ENCODE assay signal across 8 cellular contexts in the genomic region with DNA sequence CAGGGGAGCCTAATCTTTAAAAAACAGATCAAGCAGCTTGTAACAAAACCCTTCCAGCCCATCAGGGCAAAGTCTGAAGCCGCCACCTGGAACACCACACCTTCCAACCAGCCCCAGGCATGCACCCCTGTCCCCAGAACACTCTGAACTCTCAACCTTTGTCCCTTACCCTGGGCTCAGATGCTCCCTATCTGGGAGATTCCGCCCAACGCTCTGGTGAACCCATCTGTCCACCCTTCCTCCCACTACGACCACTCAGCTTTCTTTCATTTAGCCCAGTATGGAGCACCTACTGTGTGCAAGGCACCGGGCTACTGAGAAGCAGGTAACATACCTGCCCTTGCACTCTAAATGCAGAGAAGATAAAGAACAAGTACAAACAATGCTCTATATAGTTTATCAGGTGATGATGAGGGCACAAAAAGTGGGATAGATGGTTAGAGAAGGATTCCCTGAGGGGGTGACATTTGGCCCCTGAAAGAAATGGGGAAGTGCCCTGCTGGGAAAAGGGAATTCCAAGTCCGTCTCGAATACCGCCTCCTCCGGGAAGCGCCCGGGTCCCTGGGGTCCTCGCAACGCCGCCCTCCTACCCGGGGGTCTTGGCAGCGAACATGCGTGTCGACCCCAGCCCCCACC. TPM values are rescaled to one million over a fixed set of nuclear protein-coding genes. Genes with fewer than 3 reads are reported as not detected.
DNase-seq lines count a peak whose midpoint lies in the region; ATAC-seq and TF ChIP-seq lines count a peak whose summit lies in the region.

No MANE protein-coding gene starts in this region.

- H3K79me1 ChIP-seq in trophoblast cell (ENCODE audit: low read length) = peaks cover 3% of the 10 kb centered on the region

- H3K4me1 ChIP-seq in OCI-LY3 (ENCODE audit: low read length) (peaks cover 13% of the 10 kb centered on the region), esophagus muscularis mucosa (peaks cover 14 to 41% (median 24%) of the 10 kb centered on the region in 4 donors), trophoblast cell (ENCODE audit: control insufficient read depth in 1 of 2, insufficient read depth in 2 of 2, low read length in 2 of 2) (peaks cover 5% of the 10 kb centered on the region in 2 experiments)

- H2BK5ac ChIP-seq in trophoblast cell (ENCODE audit: low read depth, low read length, poor library complexity) = no peak overlapping the region

- H3K36me3 ChIP-seq in OCI-LY3 (replicated peaks; ENCODE audit: low read depth, low read length) (no peaks in the 10 kb centered on the region), esophagus muscularis mucosa (peaks cover 0 to 4% (median 0%) of the 10 kb centered on the region in 4 donors), trophoblast cell (ENCODE audit: control insufficient read depth in 1 of 2, insufficient read depth in 2 of 2, low read length in 2 of 2) (no peaks in the 10 kb centered on the region)

- TF ChIP-seq POLR2A in esophagus muscularis mucosa (IDR thresholded peaks at IDR 0.05; ENCODE audit: low read depth) = no peak

- H3K79me2 ChIP-seq in OCI-LY3 (ENCODE audit: low read length) (0 out of 2 replicates have a peak, but pooled peaks cover 6% of the 10 kb centered on the region), trophoblast cell (ENCODE audit: control insufficient read depth, insufficient read depth, low read length, poor library complexity) (no peaks in the 10 kb centered on the region)

- no peak overlapping the region for H2AK5ac ChIP-seq in trophoblast cell (ENCODE audit: low read length)

- ATAC-seq in HG02588 (IDR thresholded peaks at IDR 0.05; ENCODE audit: unreplicated experiment) = no peak
- ATAC-seq in HG02840 (IDR thresholded peaks at IDR 0.05; ENCODE audit: low FRiP score, unreplicated experiment) = no peak

- no peaks in the 10 kb centered on the region for H4K20me1 ChIP-seq in OCI-LY3 (ENCODE audit: insufficient read depth, low read length)

- no peak overlapping the region for H2BK12ac ChIP-seq in trophoblast cell (ENCODE audit: low read length)

- H3K9me3 ChIP-seq in OCI-LY3 (ENCODE audit: insufficient read depth, low read length) (no peaks in the 10 kb centered on the region), esophagus muscularis mucosa (no peaks in the 10 kb centered on the region), trophoblast cell (ENCODE audit: insufficient read depth, low read depth, low read length) (peaks cover 4% of the 10 kb centered on the region)

- intact Hi-C loops in esophagus muscularis mucosa (cut with DNase I) = no loop called here

- peak overlapping the region; percentile 70 for H3K18ac ChIP-seq in trophoblast cell (ENCODE audit: low read length)

- no peak overlapping the region for H4K91ac ChIP-seq in trophoblast cell (ENCODE audit: low read depth, low read length)

- H2BK120ac ChIP-seq in trophoblast cell (ENCODE audit: insufficient read depth, low read length, poor library complexity) = no peak overlapping the region

- no peak for TF ChIP-seq EP300 in esophagus muscularis mucosa (IDR thresholded peaks at IDR 0.05)

- no peak overlapping the region for H4K12ac ChIP-seq in trophoblast cell (ENCODE audit: low read depth, low read length)

- H3K4me2 ChIP-seq in OCI-LY3 (ENCODE audit: low read length) (peak overlapping the region; percentile 99), trophoblast cell (ENCODE audit: low read length) (peak overlapping the region; percentile 88)

- no peak for TF ChIP-seq CTCF in OCI-LY3 (IDR thresholded peaks at IDR 0.05; ENCODE audit: low read depth, low read length)
- TF ChIP-seq CTCF in esophagus muscularis mucosa (IDR thresholded peaks at IDR 0.05) = no peak

- H3K27me3 ChIP-seq in OCI-LY3 (ENCODE audit: low read depth, low read length) (no peaks in the 10 kb centered on the region), esophagus muscularis mucosa (no peaks in the 10 kb centered on the region), trophoblast cell (ENCODE audit: insufficient read depth, low read length) (no peaks in the 10 kb centered on the region)

- peak overlapping the region; percentile 91 for H4K8ac ChIP-seq in trophoblast cell (ENCODE audit: low read depth, low read length)

- no peak overlapping the region for H3K27ac ChIP-seq in OCI-LY3 (ENCODE audit: low read length)
- peak overlapping the region; percentile 71 to 80 (median 77) for H3K27ac ChIP-seq in esophagus muscularis mucosa (replicated peaks in 1 of 4)
- H3K27ac ChIP-seq in trophoblast cell (ENCODE audit: low read depth, low read length) = no peak overlapping the region

- no peak overlapping the region for H3K4ac ChIP-seq in trophoblast cell (ENCODE audit: low read depth, low read length)

- H3K4me3 ChIP-seq in GM08714 (ENCODE audit: low read length) (peak overlapping the region; percentile 96), OCI-LY3 (ENCODE audit: low read length) (peak overlapping the region; percentile 93), esophagus muscularis mucosa (peak overlapping the region; percentile 96 to 98 (median 98)), trophoblast cell (ENCODE audit: low read depth, low read length) (peak overlapping the region; percentile 98)

- H2AFZ ChIP-seq in OCI-LY3 (ENCODE audit: low read depth, low read length) (peak overlapping the region; percentile 87), trophoblast cell (ENCODE audit: insufficient read depth, low read length, poor library complexity) (peak overlapping the region; percentile 75)

- H3K14ac ChIP-seq in trophoblast cell (ENCODE audit: low read length) = peak overlapping the region; percentile 6

- H3K9ac ChIP-seq in OCI-LY3 (ENCODE audit: low read length) (peak overlapping the region; percentile 47; the same call in 1 of the 2 replicates), trophoblast cell (ENCODE audit: low read length) (peak overlapping the region; percentile 92)

- DNase-seq in esophagus muscularis mucosa (ENCODE audit: extremely low spot score) = no peak
- DNase-seq in trophoblast cell = no peak
- DNase-seq in COR-L47 (lab: John Stamatoyannopoulos, UW) = no peak
- no peak for DNase-seq in NCI-H1417 treated with DMSO at 0.1 percent for 48 hours (lab: John Stamatoyannopoulos, UW)

- peak overlapping the region; percentile 29 for H3K23ac ChIP-seq in trophoblast cell (ENCODE audit: low read length)

- 30% methylated on average over 6 of the region's 18 CpGs for WGBS in esophagus muscularis mucosa
- no CpG with 5 or more reads among the region's 18 CpGs for WGBS in trophoblast cell (ENCODE audit: extremely low coverage, insufficient coverage, insufficient read length)

RNA-seq across cellular contexts. Expression of a gene that starts 0.6 kb away (rescaled TPM):
- total RNA-seq in esophagus muscularis mucosa = 10 to 100 TPM; 59.8 to 90.9 (median 73.0) TPM
- 37.8 and 39.4 TPM in 2 replicates for polyA plus RNA-seq in trophoblast cell (2013)

Comparison
In these comparisons a context has a peak if more than half of its experiments do, and no peak if none do; other contexts are left out.
1. H3K27ac ChIP-seq: peak in esophagus muscularis mucosa (4 of 4); none in OCI-LY3 (single experiment) and trophoblast cell (single experiment).
2. Peak in every context shown above with its lines, with median percentiles within 50 percentile points of each other: H3K4me3 ChIP-seq.